In genomic region chr1:110172001-110172400, GRCh38 we compare ENCODE assay signal across 22 cellular contexts. TPM values are rescaled to one million over a fixed set of nuclear protein-coding genes. Genes with fewer than 3 reads are reported as not detected.
"Had no signal": no experiment of that assay in that cellular context is flagged by ENCODE, and none has a peak within 500 bp of the region (broad histone marks: within the 10 kb centered on the region; RNA-seq: fewer than 3 reads in every experiment).

No MANE protein-coding gene starts in this region.

- H3K9me3 Mint-ChIP-seq: activated CD8-positive, alpha-beta T cell treated with anti-CD3 and anti-CD28 coated beads for 36 hours; activated naive CD8-positive, alpha-beta T cell treated with anti-CD3 and anti-CD28 coated beads, Interleukin-2, amount 10 ng/mL, durations not matched to agents 7 days and 5 days had no signal

- H3K4me1 ChIP-seq: ascending aorta had no signal

- ATAC-seq: activated CD4-positive, alpha-beta T cell treated with anti-CD3 and anti-CD28 coated beads for 36 hours; activated CD8-positive, alpha-beta T cell treated with anti-CD3 and anti-CD28 coated beads for 36 hours; PC-3; T-helper 17 cell had no signal

- H3K27ac ChIP-seq: ascending aorta, brain microvascular endothelial cell, cardiac muscle cell had no signal

- H3K27me3 Mint-ChIP-seq: activated naive CD8-positive, alpha-beta T cell treated with anti-CD3 and anti-CD28 coated beads, Interleukin-2, amount 10 ng/mL, durations not matched to agents 7 days and 5 days had no signal

- H3K4me3 Mint-ChIP-seq: activated CD4-positive, alpha-beta T cell treated with anti-CD3 and anti-CD28 coated beads for 36 hours; activated CD8-positive, alpha-beta T cell treated with anti-CD3 and anti-CD28 coated beads for 36 hours; activated naive CD8-positive, alpha-beta T cell treated with anti-CD3 and anti-CD28 coated beads, Interleukin-2, amount 10 ng/mL, durations not matched to agents 7 days and 5 days; T-helper 17 cell had no signal

- H3K4me3 ChIP-seq: ascending aorta, cardiac muscle cell had no signal

- H3K36me3 ChIP-seq: ascending aorta, brain microvascular endothelial cell, cardiac muscle cell had no signal

- H3K27me3 ChIP-seq: ascending aorta, brain microvascular endothelial cell had no signal

- H3K4me1 Mint-ChIP-seq: activated CD4-positive, alpha-beta T cell treated with anti-CD3 and anti-CD28 coated beads for 36 hours; activated naive CD8-positive, alpha-beta T cell treated with anti-CD3 and anti-CD28 coated beads, Interleukin-2, amount 10 ng/mL, durations not matched to agents 7 days and 5 days; T-helper 17 cell had no signal

- H3K27ac Mint-ChIP-seq: activated CD4-positive, alpha-beta T cell treated with anti-CD3 and anti-CD28 coated beads for 36 hours; activated CD8-positive, alpha-beta T cell treated with anti-CD3 and anti-CD28 coated beads for 36 hours; activated naive CD8-positive, alpha-beta T cell treated with anti-CD3 and anti-CD28 coated beads, Interleukin-2, amount 10 ng/mL, durations not matched to agents 7 days and 5 days; T-helper 17 cell had no signal

- H3K9me3 ChIP-seq: ascending aorta had no signal

- DNase-seq: activated CD4-positive, alpha-beta T cell treated with anti-CD3 and anti-CD28 coated beads for 36 hours; activated CD8-positive, alpha-beta memory T cell treated with anti-CD3 and anti-CD28 coated beads, Interleukin-2, amount 50 U/mL, for 4 hours; activated CD8-positive, alpha-beta T cell treated with anti-CD3 and anti-CD28 coated beads for 36 hours; activated naive CD4-positive, alpha-beta T cell treated with anti-CD3 and anti-CD28 coated beads, Interleukin-2, amount 50 U/mL, for 16 hours; activated naive CD8-positive, alpha-beta T cell treated with anti-CD3 and anti-CD28 coated beads, Interleukin-2, amount 10 ng/mL, durations not matched to agents 7 days and 5 days; activated T-cell treated with anti-CD3 and anti-CD28 coated beads, Interleukin-2, amount 50 U/mL, for 1 hour; brain microvascular endothelial cell; KG1; NCI-H1048; NCI-H1930; NCI-H2227 treated with DMSO at 0.1 percent for 48 hours; NCI-H748 treated with DMSO at 0.1 percent for 48 hours; PC-3; SHP77 treated with DMSO at 0.1 percent for 48 hours; T-helper 17 cell; T-helper 9 cell had no signal

- FAIRE-seq: RCC 7860 had no signal

RNA-seq across cellular contexts. Expression of gene SLC6A17, which starts 21.7 kb away (rescaled TPM):
- total RNA-seq: activated naive CD8-positive, alpha-beta T cell treated with anti-CD3 and anti-CD28 coated beads, Interleukin-2, amount 10 ng/mL, durations not matched to agents 7 days and 5 days; PC-3; T-helper 17 cell had no signal
- polyA plus RNA-seq: cardiac muscle cell had no signal

RNA-seq across cellular contexts. Expression of gene UBL4B, which starts 59.8 kb away (rescaled TPM):
- total RNA-seq: activated CD4-positive, alpha-beta T cell treated with anti-CD3 and anti-CD28 coated beads for 36 hours; activated CD8-positive, alpha-beta T cell treated with anti-CD3 and anti-CD28 coated beads for 36 hours; activated naive CD8-positive, alpha-beta T cell treated with anti-CD3 and anti-CD28 coated beads, Interleukin-2, amount 10 ng/mL, durations not matched to agents 7 days and 5 days; ascending aorta; LHCN-M2; M059J; SK-MEL-5; T-helper 17 cell had no signal
- polyA plus RNA-seq: cardiac muscle cell had no signal
